8 cellular contexts compared by ENCODE assay signal in genomic region chr17:82332669-82333278, GRCh38. TPM values are rescaled to one million over a fixed set of nuclear protein-coding genes. Genes with fewer than 3 reads are reported as not detected.
DNase-seq lines count a peak whose midpoint lies in the region; TF ChIP-seq lines count a peak whose summit lies in the region.

No MANE protein-coding gene starts in this region.

- H3K4me1 ChIP-seq in SJCRH30 (peaks cover 62% of the 10 kb centered on the region), ectodermal cell (ENCODE audit: control insufficient read depth, insufficient read depth, low read length) (peaks cover 34% of the 10 kb centered on the region), mononuclear cell (ENCODE audit: insufficient read depth, low read length) (peaks cover 42% of the 10 kb centered on the region), uterus (peaks cover 0 to 12% of the 10 kb centered on the region in 2 donors)

- no peak for TF ChIP-seq POLR2A in uterus (IDR thresholded peaks at IDR 0.05)

- 26 to 27% methylated on average over 32 of the region's 32 CpGs for WGBS in ectodermal cell, 2 experiments

- no peaks in the 10 kb centered on the region for H3K9me3 ChIP-seq in SJCRH30 (replicated peaks)
- no peaks in the 10 kb centered on the region for H3K9me3 ChIP-seq in ectodermal cell (ENCODE audit: control insufficient read depth, low read length)
- no peaks in the 10 kb centered on the region for H3K9me3 ChIP-seq in mononuclear cell (ENCODE audit: low read depth, low read length)
- no peaks in the 10 kb centered on the region for H3K9me3 ChIP-seq in uterus

- DNase-seq in NCI-H345 (lab: John Stamatoyannopoulos, UW) (peak; percentile 29), NCI-H345 treated with DMSO at 0.1 percent for 48 hours (lab: John Stamatoyannopoulos, UW; ENCODE audit: unreplicated experiment) (no peak), SJCRH30 (no peak), uterus (peak in 1 of 2 donors; percentile 47), SW 1271 (lab: John Stamatoyannopoulos, UW) (no peak), NCI-H1048 (lab: John Stamatoyannopoulos, UW) (no peak)

- H3K36me3 ChIP-seq in SJCRH30: no peaks in the 10 kb centered on the region
- no peaks in the 10 kb centered on the region for H3K36me3 ChIP-seq in ectodermal cell (ENCODE audit: control insufficient read depth, insufficient read depth, low read length)
- H3K36me3 ChIP-seq in uterus: no peaks in the 10 kb centered on the region

- H3K27ac ChIP-seq in SJCRH30 (no peak overlapping the region), ectodermal cell (ENCODE audit: insufficient read depth, low read depth, low read length, poor library complexity, severe bottlenecking) (no peak overlapping the region), uterus (peak overlapping the region in 1 of 2 donors; percentile 74)

- TF ChIP-seq CTCF in uterus (IDR thresholded peaks at IDR 0.05): no peak

- intact Hi-C loops in uterus (cut with DNase I; ENCODE audit: low total_unique reads): no loop called here

- H3K4me3 ChIP-seq in SJCRH30: peak overlapping the region; percentile 19
- H3K4me3 ChIP-seq in ectodermal cell (ENCODE audit: insufficient read depth, low read depth, low read length): peak overlapping the region; percentile 13
- peak overlapping the region; percentile 52 for H3K4me3 ChIP-seq in mononuclear cell (ENCODE audit: low read length)
- peak overlapping the region; percentile 51 to 54 for H3K4me3 ChIP-seq in uterus

- no peaks in the 10 kb centered on the region for H3K27me3 ChIP-seq in SJCRH30
- peaks cover 93% of the 10 kb centered on the region for H3K27me3 ChIP-seq in ectodermal cell (ENCODE audit: control insufficient read depth, insufficient read depth, low read length, poor library complexity, severe bottlenecking)
- no peaks in the 10 kb centered on the region for H3K27me3 ChIP-seq in mononuclear cell (ENCODE audit: insufficient read depth, low read length)
- H3K27me3 ChIP-seq in uterus: no peaks in the 10 kb centered on the region

RNA-seq across cellular contexts. Expression of gene SECTM1, which starts 0.8 kb away (rescaled TPM):
- total RNA-seq in SJCRH30 (2014; rRNA removed; shearing (Covaris generic)): 0.36 and 1.1 TPM in 2 replicates
- 0.69 TPM for polyA plus RNA-seq in ectodermal cell (2013, experiment 1 of 4)
- polyA plus RNA-seq in ectodermal cell (2013, experiment 2 of 4): 0.37 TPM
- 0.59 TPM for polyA plus RNA-seq in ectodermal cell (2013, experiment 3 of 4)
- 0.36 TPM for polyA plus RNA-seq in ectodermal cell (2013, experiment 4 of 4)
- 49.5 TPM for total RNA-seq in mononuclear cell
- 10 to 100 TPM in 2 of 4 donors, 1 to 10 TPM in 2; 3.5 to 29.4 (median 9.0) TPM for total RNA-seq in uterus

RNA-seq across cellular contexts. Expression of gene CD7, which starts 15.4 kb away (rescaled TPM):
- total RNA-seq in SJCRH30 (2014; rRNA removed; shearing (Covaris generic)): 4.8 and 6.3 TPM in 2 replicates
- polyA plus RNA-seq in ectodermal cell (2013, experiment 1 of 4): 0.31 TPM
- polyA plus RNA-seq in ectodermal cell (2013, experiment 2 of 4): 0.57 TPM
- polyA plus RNA-seq in ectodermal cell (2013, experiment 3 of 4): 0.75 TPM
- 0.69 TPM for polyA plus RNA-seq in ectodermal cell (2013, experiment 4 of 4)
- 48.5 TPM for total RNA-seq in mononuclear cell
- total RNA-seq in uterus: 1 to 10 TPM in 2 of 4 donors, not detected in 2; 2.1 to 4.1 TPM

RNA-seq across cellular contexts. Expression of gene TEX19, which starts 26.3 kb away (rescaled TPM):
- total RNA-seq in SJCRH30 (2014; rRNA removed; shearing (Covaris generic)): 1.0 and 1.4 TPM in 2 replicates
- not detected for polyA plus RNA-seq in ectodermal cell (2013, experiment 1 of 4)
- polyA plus RNA-seq in ectodermal cell (2013, experiment 2 of 4): 0.16 TPM
- polyA plus RNA-seq in ectodermal cell (2013, experiment 3 of 4): 0.27 TPM
- polyA plus RNA-seq in ectodermal cell (2013, experiment 4 of 4): 0.16 TPM
- total RNA-seq in mononuclear cell: not detected
- not detected for total RNA-seq in uterus

RNA-seq across cellular contexts. Expression of gene UTS2R, which starts 38.8 kb away (rescaled TPM):
- 8.0 and 8.3 TPM in 2 replicates for total RNA-seq in SJCRH30 (2014; rRNA removed; shearing (Covaris generic))
- polyA plus RNA-seq in ectodermal cell (2013, experiment 1 of 4): 0.30 TPM
- polyA plus RNA-seq in ectodermal cell (2013, experiment 2 of 4): 0.32 TPM
- 0.43 TPM for polyA plus RNA-seq in ectodermal cell (2013, experiment 3 of 4)
- 0.89 TPM for polyA plus RNA-seq in ectodermal cell (2013, experiment 4 of 4)
- total RNA-seq in mononuclear cell (not detected), uterus (not detected)

RNA-seq across cellular contexts. Expression of gene CSNK1D, which starts 59.3 kb away (rescaled TPM):
- total RNA-seq in SJCRH30 (2014; rRNA removed; shearing (Covaris generic)): 70.5 and 88.7 TPM in 2 replicates
- polyA plus RNA-seq in ectodermal cell (2013, experiment 1 of 4): 133 TPM
- 144 TPM for polyA plus RNA-seq in ectodermal cell (2013, experiment 2 of 4)
- 87.0 TPM for polyA plus RNA-seq in ectodermal cell (2013, experiment 3 of 4)
- 106 TPM for polyA plus RNA-seq in ectodermal cell (2013, experiment 4 of 4)
- total RNA-seq in mononuclear cell (89.3 TPM), uterus (100 to 1,000 TPM in 1 of 4 donors, 10 to 100 TPM in 3; 16.5 to 173 (median 44.6) TPM)
